In the genomic region with DNA sequence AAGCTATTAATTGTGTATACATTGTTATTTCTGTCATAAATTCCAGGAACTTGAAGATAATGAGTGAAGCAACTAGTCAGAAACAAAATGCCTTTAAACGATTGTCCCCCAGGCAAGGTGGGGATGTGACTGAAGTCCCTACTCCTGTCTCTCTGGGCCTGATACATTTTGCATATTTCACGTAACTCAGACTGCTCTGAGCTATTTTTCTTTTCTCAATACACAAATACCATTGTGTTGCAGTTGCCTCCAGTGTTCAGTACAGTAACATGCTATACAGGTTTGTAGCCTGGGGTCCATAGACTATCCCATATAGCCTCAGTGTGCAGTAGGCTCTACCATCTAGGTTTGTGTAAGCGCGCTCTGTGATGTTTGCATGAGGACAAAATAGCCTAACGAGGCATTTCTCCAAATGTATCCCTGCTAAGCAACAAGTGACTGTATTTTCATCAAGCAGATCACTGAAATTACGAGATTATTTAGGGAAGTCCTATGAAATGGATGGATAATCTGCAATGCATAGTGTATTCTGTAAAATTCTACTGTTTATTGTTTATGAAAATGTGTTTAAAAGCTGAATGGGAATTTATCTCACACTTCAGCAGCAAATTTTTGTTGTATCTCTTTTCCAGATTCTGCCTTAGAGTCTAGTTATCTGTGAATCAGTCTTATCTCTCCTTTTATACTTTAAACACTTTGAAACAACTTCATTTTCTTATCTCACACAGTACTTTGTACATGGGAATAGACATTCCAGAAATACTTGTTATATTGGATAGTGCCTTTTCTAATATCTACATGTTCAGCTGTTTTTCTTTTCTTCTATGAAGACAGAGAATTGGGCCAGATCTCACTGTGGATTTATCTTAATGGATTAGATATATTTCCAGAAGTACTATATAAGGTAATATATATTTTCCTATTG, we compare ENCODE assay signal across 18 cellular contexts.
"Had no signal": no experiment of that assay in that cellular context is flagged by ENCODE, and none has a peak within 500 bp of the region (broad histone marks: within the 10 kb centered on the region; RNA-seq: fewer than 3 reads in every experiment).

No MANE protein-coding gene starts in this region.

- H3K27me3 Mint-ChIP-seq: activated naive CD4-positive, alpha-beta T cell treated with anti-CD3 and anti-CD28 coated beads, Interleukin-2, amount 50 U/mL, for 24 hours; natural killer cell treated with Interleukin-12 subunit alpha and Interleukin-12 subunit beta and Interleukin-15 and Interleukin-18, amount 100 ng/mL, for 72 hours had no signal

- ATAC-seq: natural killer cell treated with Interleukin-12 subunit alpha and Interleukin-12 subunit beta and Interleukin-15 and Interleukin-18, amount 100 ng/mL, for 72 hours; stimulated activated naive B cell treated with anti-CD40 and anti-IgM and Interleukin-4, amounts not matched to agents 10 μg/mL and 1 μg/mL and 100 μg/mL, for 72 hours had no signal

- DNase-seq: activated CD4-positive, CD25-positive, alpha-beta regulatory T cell; activated CD8-positive, alpha-beta memory T cell treated with anti-CD3 and anti-CD28 coated beads for 24 hours; activated CD8-positive, alpha-beta memory T cell treated with anti-CD3 and anti-CD28 coated beads, Interleukin-2, amount 50 U/mL, for 48 hours; activated effector memory CD4-positive, alpha-beta T cell treated with anti-CD3 and anti-CD28 coated beads, Interleukin-2, amount 50 U/mL, for 16 hours; activated T-cell treated with anti-CD3 and anti-CD28 coated beads, Interleukin-2, amount 50 U/mL, for 48 hours; dermis blood vessel endothelial cell; effector memory CD4-positive, alpha-beta T cell; esophagus squamous epithelium; kidney; pancreas; stimulated activated naive B cell treated with anti-CD40 and anti-IgM and Interleukin-4, amounts not matched to agents 10 μg/mL and 1 μg/mL and 100 μg/mL, for 72 hours; T-helper 1 cell; T-helper 9 cell; upper lobe of right lung had no signal

- H3K9me3 Mint-ChIP-seq: activated naive CD4-positive, alpha-beta T cell treated with anti-CD3 and anti-CD28 coated beads, Interleukin-2, amount 50 U/mL, for 24 hours; natural killer cell treated with Interleukin-12 subunit alpha and Interleukin-12 subunit beta and Interleukin-15 and Interleukin-18, amount 100 ng/mL, for 72 hours; stimulated activated naive B cell treated with anti-CD40 and anti-IgM and Interleukin-4, amounts not matched to agents 10 μg/mL and 1 μg/mL and 100 μg/mL, for 72 hours had no signal

- H3K27me3 ChIP-seq: esophagus squamous epithelium, neutrophil, pancreas, upper lobe of right lung had no signal

- H3K4me3 Mint-ChIP-seq: activated naive CD4-positive, alpha-beta T cell treated with anti-CD3 and anti-CD28 coated beads, Interleukin-2, amount 50 U/mL, for 24 hours; natural killer cell treated with Interleukin-12 subunit alpha and Interleukin-12 subunit beta and Interleukin-15 and Interleukin-18, amount 100 ng/mL, for 72 hours; stimulated activated naive B cell treated with anti-CD40 and anti-IgM and Interleukin-4, amounts not matched to agents 10 μg/mL and 1 μg/mL and 100 μg/mL, for 72 hours had no signal

- H3K9me3 ChIP-seq: esophagus squamous epithelium, neutrophil, pancreas, thoracic aorta, upper lobe of right lung had no signal

- H3K27ac ChIP-seq: neutrophil, thoracic aorta, upper lobe of right lung had no signal

- H3K36me3 Mint-ChIP-seq: natural killer cell treated with Interleukin-12 subunit alpha and Interleukin-12 subunit beta and Interleukin-15 and Interleukin-18, amount 100 ng/mL, for 72 hours; stimulated activated naive B cell treated with anti-CD40 and anti-IgM and Interleukin-4, amounts not matched to agents 10 μg/mL and 1 μg/mL and 100 μg/mL, for 72 hours had no signal

- H3K36me3 ChIP-seq: neutrophil, pancreas, thoracic aorta, upper lobe of right lung had no signal

- H3K4me3 ChIP-seq: esophagus squamous epithelium, pancreas, thoracic aorta, upper lobe of right lung had no signal

- H3K27ac Mint-ChIP-seq: activated naive CD4-positive, alpha-beta T cell treated with anti-CD3 and anti-CD28 coated beads, Interleukin-2, amount 50 U/mL, for 24 hours; natural killer cell treated with Interleukin-12 subunit alpha and Interleukin-12 subunit beta and Interleukin-15 and Interleukin-18, amount 100 ng/mL, for 72 hours; stimulated activated naive B cell treated with anti-CD40 and anti-IgM and Interleukin-4, amounts not matched to agents 10 μg/mL and 1 μg/mL and 100 μg/mL, for 72 hours had no signal
